ENCODE assay signal across 25 cellular contexts in genomic region chr17:57625511-57625910, GRCh38.
A peak's percentile ranks its signal among the peaks of the same experiment; 100 is the strongest.
DNase-seq lines count a peak whose midpoint lies in the region; ATAC-seq and TF ChIP-seq lines count a peak whose summit lies in the region.
"Had no signal": no experiment of that assay in that cellular context is flagged by ENCODE, and none has a peak within 500 bp of the region (broad histone marks: within the 10 kb centered on the region; RNA-seq: fewer than 3 reads in every experiment).

No MANE protein-coding gene starts in this region.

- H3K4me3 Mint-ChIP-seq in activated naive CD4-positive, alpha-beta T cell treated with anti-CD3 and anti-CD28 coated beads, Interleukin-2, amount 50 U/mL, for 24 hours = no peak overlapping the region
- no peak overlapping the region for H3K4me3 Mint-ChIP-seq in stimulated activated memory B cell treated with anti-CD40 and anti-IgM and Interleukin-4, amounts not matched to agents 10 μg/mL and 1 μg/mL and 100 μg/mL, for 72 hours
- H3K4me3 Mint-ChIP-seq: GM23338, T-cell had no signal

- H3K27ac ChIP-seq in left ventricle myocardium inferior (replicated peaks) = peak overlapping the region; percentile 31
- H3K27ac ChIP-seq: tibial nerve had no signal

- H3K4me1 ChIP-seq in left ventricle myocardium inferior = peaks cover 54% of the 10 kb centered on the region

- H3K4me3 ChIP-seq in left ventricle myocardium inferior = no peak overlapping the region
- H3K4me3 ChIP-seq: GM23338, smooth muscle cell, tibial nerve had no signal

- DNase-seq in activated naive CD4-positive, alpha-beta T cell treated with anti-CD3 and anti-CD28 coated beads, Interleukin-2, amount 50 U/mL, for 72 hours (ENCODE audit: low spot score in 2 of 2) = no peak
- DNase-seq in left ventricle myocardium inferior (no peak), amygdala (lab: John Stamatoyannopoulos, UW) (no peak)
- DNase-seq: activated gamma-delta T cell treated with Interleukin-2 at 50 U/mL for 16 hours; amniotic stem cell; C1 segment of cervical spinal cord; caudate nucleus; dermis blood vessel endothelial cell; EL; NCI-H1048; NCI-H187 treated with DMSO at 0.1 percent for 48 hours; NCI-H748 treated with DMSO at 0.1 percent for 48 hours; nucleus accumbens; OCI-M1; SHP77 treated with DMSO at 0.1 percent for 48 hours; stimulated activated naive CD4-positive, alpha-beta T cell treated with Interleukin-2 at 50 U/mL for 16 hours; T-cell had no signal

- ATAC-seq in activated naive CD4-positive, alpha-beta T cell treated with anti-CD3 and anti-CD28 coated beads, Interleukin-2, amount 50 U/mL, for 72 hours = no peak
- ATAC-seq in SK-N-SH treated with all-trans-retinoic acid at 6 μM for 48 hours = no peak
- no peak for ATAC-seq in stimulated activated memory B cell treated with anti-CD40 and anti-IgM and Interleukin-4, amounts not matched to agents 10 μg/mL and 1 μg/mL and 100 μg/mL, for 72 hours
- ATAC-seq in GM19324 (IDR thresholded peaks at IDR 0.05; ENCODE audit: low FRiP score, unreplicated experiment) = no peak
- no peak for ATAC-seq in HG03159 (IDR thresholded peaks at IDR 0.05; ENCODE audit: unreplicated experiment)
- ATAC-seq: GM23338, T-cell had no signal

- intact Hi-C loops in left ventricle myocardium inferior (cut with micrococcal nuclease) = no loop called here

- no peaks in the 10 kb centered on the region for H3K9me3 ChIP-seq in left ventricle myocardium inferior (replicated peaks)
- H3K9me3 ChIP-seq: tibial nerve had no signal

- no peak for TF ChIP-seq CTCF in left ventricle myocardium inferior (IDR thresholded peaks at IDR 0.05; ENCODE audit: borderline replicate concordance)

- H3K27ac Mint-ChIP-seq in activated naive CD4-positive, alpha-beta T cell treated with anti-CD3 and anti-CD28 coated beads, Interleukin-2, amount 50 U/mL, for 24 hours = peak overlapping the region; percentile 47
- peak overlapping the region in 1 of 2 donors; percentile 73 for H3K27ac Mint-ChIP-seq in activated naive CD4-positive, alpha-beta T cell treated with anti-CD3 and anti-CD28 coated beads, Interleukin-2, amount 50 U/mL, for 72 hours
- peak overlapping the region; percentile 92 for H3K27ac Mint-ChIP-seq in stimulated activated memory B cell treated with anti-CD40 and anti-IgM and Interleukin-4, amounts not matched to agents 10 μg/mL and 1 μg/mL and 100 μg/mL, for 72 hours
- H3K27ac Mint-ChIP-seq: GM23338, T-cell had no signal

- H3K36me3 Mint-ChIP-seq in activated naive CD4-positive, alpha-beta T cell treated with anti-CD3 and anti-CD28 coated beads, Interleukin-2, amount 50 U/mL, for 24 hours = peaks cover 10% of the 10 kb centered on the region
- peaks cover 0 to 5% of the 10 kb centered on the region in 2 donors for H3K36me3 Mint-ChIP-seq in activated naive CD4-positive, alpha-beta T cell treated with anti-CD3 and anti-CD28 coated beads, Interleukin-2, amount 50 U/mL, for 72 hours
- H3K36me3 Mint-ChIP-seq in stimulated activated memory B cell treated with anti-CD40 and anti-IgM and Interleukin-4, amounts not matched to agents 10 μg/mL and 1 μg/mL and 100 μg/mL, for 72 hours = peaks cover 6% of the 10 kb centered on the region

- H3K9me3 Mint-ChIP-seq in activated naive CD4-positive, alpha-beta T cell treated with anti-CD3 and anti-CD28 coated beads, Interleukin-2, amount 50 U/mL, for 24 hours = no peaks in the 10 kb centered on the region
- H3K9me3 Mint-ChIP-seq in activated naive CD4-positive, alpha-beta T cell treated with anti-CD3 and anti-CD28 coated beads, Interleukin-2, amount 50 U/mL, for 72 hours = no peaks in the 10 kb centered on the region
- H3K9me3 Mint-ChIP-seq in stimulated activated memory B cell treated with anti-CD40 and anti-IgM and Interleukin-4, amounts not matched to agents 10 μg/mL and 1 μg/mL and 100 μg/mL, for 72 hours = no peaks in the 10 kb centered on the region
- H3K9me3 Mint-ChIP-seq: GM23338, T-cell had no signal

- peaks cover 10% of the 10 kb centered on the region for H3K36me3 ChIP-seq in left ventricle myocardium inferior

- peaks cover 14% of the 10 kb centered on the region for H3K4me1 Mint-ChIP-seq in activated naive CD4-positive, alpha-beta T cell treated with anti-CD3 and anti-CD28 coated beads, Interleukin-2, amount 50 U/mL, for 24 hours
- H3K4me1 Mint-ChIP-seq in stimulated activated memory B cell treated with anti-CD40 and anti-IgM and Interleukin-4, amounts not matched to agents 10 μg/mL and 1 μg/mL and 100 μg/mL, for 72 hours = peaks cover 82% of the 10 kb centered on the region

- no peaks in the 10 kb centered on the region for H3K27me3 ChIP-seq in left ventricle myocardium inferior (ENCODE audit: low read depth)
- H3K27me3 ChIP-seq: tibial nerve had no signal

- no peaks in the 10 kb centered on the region for H3K27me3 Mint-ChIP-seq in activated naive CD4-positive, alpha-beta T cell treated with anti-CD3 and anti-CD28 coated beads, Interleukin-2, amount 50 U/mL, for 24 hours
- H3K27me3 Mint-ChIP-seq in stimulated activated memory B cell treated with anti-CD40 and anti-IgM and Interleukin-4, amounts not matched to agents 10 μg/mL and 1 μg/mL and 100 μg/mL, for 72 hours = no peaks in the 10 kb centered on the region
- H3K27me3 Mint-ChIP-seq: T-cell had no signal

TF ChIP-seq in SK-N-SH treated with all-trans-retinoic acid at 6 μM for 48 hours, 23 proteins besides CTCF, POLR2A, EP300 and RAD21:
- TF ChIP-seq TSHZ2 (CRISPR knock-in tag; IDR thresholded peaks at IDR 0.05) = peak; percentile 80; the same call in 1 of the 2 replicates
- TF ChIP-seq TCF4 (CRISPR knock-in tag; IDR thresholded peaks at IDR 0.05; ENCODE audit: borderline replicate concordance) = 0 out of 2 replicates have a peak, but pooled peaks have one; percentile 43
- no peak for TF ChIP-seq PATZ1 (CRISPR knock-in tag; IDR thresholded peaks at IDR 0.05; ENCODE audit: borderline replicate concordance)
